5 cellular contexts compared by ENCODE assay signal in the genomic region with DNA sequence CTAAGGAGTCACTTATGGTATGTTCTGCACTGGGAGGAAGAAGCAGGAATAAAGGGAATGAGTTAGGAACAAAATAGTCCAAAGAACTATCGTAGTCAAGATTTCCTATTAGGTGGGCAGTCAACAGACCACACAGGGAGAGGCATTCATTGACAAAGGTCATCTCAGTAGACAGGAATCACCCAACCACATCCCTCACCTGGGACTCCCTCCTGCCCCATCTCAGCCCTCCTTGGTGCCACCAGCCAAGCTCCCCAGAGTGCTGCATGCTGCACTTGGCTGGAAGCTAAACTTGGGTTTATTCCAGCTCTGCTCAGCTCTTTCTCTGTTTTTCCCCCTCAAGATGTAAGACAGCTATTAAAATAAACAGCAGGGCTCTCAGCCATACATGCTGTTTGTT.
"Had no signal": no experiment of that assay in that cellular context is flagged by ENCODE, and none has a peak within 500 bp of the region (broad histone marks: within the 10 kb centered on the region; RNA-seq: fewer than 3 reads in every experiment).

No MANE protein-coding gene starts in this region.

- DNase-seq: H9, HCEC 1CT, IMR-90 had no signal

- H3K4me3 ChIP-seq: GM23338, K562 had no signal

- ATAC-seq: GM23338, K562 had no signal

- H3K4me3 Mint-ChIP-seq: GM23338, H9 had no signal

- H3K27ac Mint-ChIP-seq: GM23338, H9 had no signal
